Comparison of ENCODE assay signal across 23 cellular contexts in genomic region chr3:107464037-107464436, GRCh38.
"Had no signal": no experiment of that assay in that cellular context is flagged by ENCODE, and none has a peak within 500 bp of the region (broad histone marks: within the 10 kb centered on the region; RNA-seq: fewer than 3 reads in every experiment).

No MANE protein-coding gene starts in this region.

- H3K36me3 Mint-ChIP-seq: mesothelial cell of epicardium, naive B cell had no signal

- H3K27ac ChIP-seq: colonic mucosa, epithelial cell of prostate, esophagus squamous epithelium, gastrocnemius medialis, heart right ventricle, left lung, lower lobe of right lung had no signal

- DNase-seq: colonic mucosa; cortex of kidney; effector CD4-positive, alpha-beta T cell; effector memory CD4-positive, alpha-beta T cell; esophagus squamous epithelium; foreskin fibroblast; foreskin melanocyte; gastrocnemius medialis; glutamatergic neuron; head of caudate nucleus; heart right ventricle; hippocampal formation; left cardiac atrium; left lung; left ventricle myocardium superior; lower lobe of right lung; mesenchymal stem cell; mucosa of descending colon; naive B cell had no signal

- H3K9me3 Mint-ChIP-seq: dendritic cell treated with granulocyte-macrophage colony-stimulating factor and Interleukin-4, amounts not matched to agents 40 ng/mL and 50 ng/mL, for 4 days; mesothelial cell of epicardium; naive B cell had no signal

- H3K4me3 Mint-ChIP-seq: dendritic cell treated with granulocyte-macrophage colony-stimulating factor and Interleukin-4, amounts not matched to agents 40 ng/mL and 50 ng/mL, for 4 days; mesothelial cell of epicardium; naive B cell had no signal

- ATAC-seq: esophagus mucosa, gastrocnemius medialis, heart right ventricle, left cardiac atrium, left lung, left ventricle myocardium superior, lower lobe of right lung, mucosa of descending colon had no signal

- H3K27me3 Mint-ChIP-seq: dendritic cell treated with granulocyte-macrophage colony-stimulating factor and Interleukin-4, amounts not matched to agents 40 ng/mL and 50 ng/mL, for 4 days had no signal

- H3K9me3 ChIP-seq: colonic mucosa, esophagus squamous epithelium, gastrocnemius medialis, heart right ventricle, left lung, lower lobe of right lung, mucosa of descending colon had no signal

- H3K4me3 ChIP-seq: colonic mucosa, esophagus squamous epithelium, gastrocnemius medialis, heart right ventricle, left lung, lower lobe of right lung, mucosa of descending colon had no signal

- H3K27ac Mint-ChIP-seq: dendritic cell treated with granulocyte-macrophage colony-stimulating factor and Interleukin-4, amounts not matched to agents 40 ng/mL and 50 ng/mL, for 4 days; mesothelial cell of epicardium; naive B cell had no signal

- H3K27me3 ChIP-seq: colonic mucosa, esophagus squamous epithelium, gastrocnemius medialis, heart right ventricle, left lung had no signal

- H3K4me1 Mint-ChIP-seq: mesothelial cell of epicardium, naive B cell had no signal
